In the genomic region with DNA sequence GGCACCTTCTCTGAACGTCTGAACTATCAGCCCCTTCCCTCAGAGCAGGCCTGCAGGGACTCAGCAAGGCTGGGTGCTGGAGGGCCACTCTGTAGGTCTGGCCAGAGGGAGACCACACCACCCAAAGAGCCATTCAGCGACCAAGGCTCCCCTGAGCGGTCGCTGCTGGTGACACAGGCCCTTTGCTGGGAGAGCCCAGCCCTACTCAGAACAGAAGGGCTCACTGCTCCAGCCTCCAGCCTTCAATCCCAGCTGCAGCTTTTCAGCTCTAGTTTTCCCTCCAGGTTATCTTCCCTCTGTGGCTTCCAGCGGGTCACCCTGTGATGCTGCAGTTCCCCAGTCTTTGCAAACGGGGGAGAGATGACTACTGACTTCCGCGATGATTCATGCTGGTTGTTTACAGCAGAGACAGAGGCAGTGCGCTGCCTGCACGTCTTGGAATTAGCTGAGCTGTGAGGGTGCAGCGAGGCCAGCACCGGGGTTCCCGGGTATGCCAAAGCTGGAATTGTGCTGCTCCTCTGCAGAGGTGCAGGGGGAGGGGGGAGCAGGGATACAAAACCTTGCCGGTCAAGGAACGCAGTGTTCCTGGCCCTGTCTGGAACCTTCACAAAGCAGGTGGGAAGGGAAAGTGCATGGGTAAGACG, we compare ENCODE assay signal across 1 cellular context.
TF ChIP-seq lines count a peak whose summit lies in the region.

No MANE protein-coding gene starts in this region.

TF ChIP-seq in HepG2, 621 proteins besides CTCF, POLR2A, EP300 and RAD21 (continued from another document and continues in another):
- TF ChIP-seq, protein P1, sequence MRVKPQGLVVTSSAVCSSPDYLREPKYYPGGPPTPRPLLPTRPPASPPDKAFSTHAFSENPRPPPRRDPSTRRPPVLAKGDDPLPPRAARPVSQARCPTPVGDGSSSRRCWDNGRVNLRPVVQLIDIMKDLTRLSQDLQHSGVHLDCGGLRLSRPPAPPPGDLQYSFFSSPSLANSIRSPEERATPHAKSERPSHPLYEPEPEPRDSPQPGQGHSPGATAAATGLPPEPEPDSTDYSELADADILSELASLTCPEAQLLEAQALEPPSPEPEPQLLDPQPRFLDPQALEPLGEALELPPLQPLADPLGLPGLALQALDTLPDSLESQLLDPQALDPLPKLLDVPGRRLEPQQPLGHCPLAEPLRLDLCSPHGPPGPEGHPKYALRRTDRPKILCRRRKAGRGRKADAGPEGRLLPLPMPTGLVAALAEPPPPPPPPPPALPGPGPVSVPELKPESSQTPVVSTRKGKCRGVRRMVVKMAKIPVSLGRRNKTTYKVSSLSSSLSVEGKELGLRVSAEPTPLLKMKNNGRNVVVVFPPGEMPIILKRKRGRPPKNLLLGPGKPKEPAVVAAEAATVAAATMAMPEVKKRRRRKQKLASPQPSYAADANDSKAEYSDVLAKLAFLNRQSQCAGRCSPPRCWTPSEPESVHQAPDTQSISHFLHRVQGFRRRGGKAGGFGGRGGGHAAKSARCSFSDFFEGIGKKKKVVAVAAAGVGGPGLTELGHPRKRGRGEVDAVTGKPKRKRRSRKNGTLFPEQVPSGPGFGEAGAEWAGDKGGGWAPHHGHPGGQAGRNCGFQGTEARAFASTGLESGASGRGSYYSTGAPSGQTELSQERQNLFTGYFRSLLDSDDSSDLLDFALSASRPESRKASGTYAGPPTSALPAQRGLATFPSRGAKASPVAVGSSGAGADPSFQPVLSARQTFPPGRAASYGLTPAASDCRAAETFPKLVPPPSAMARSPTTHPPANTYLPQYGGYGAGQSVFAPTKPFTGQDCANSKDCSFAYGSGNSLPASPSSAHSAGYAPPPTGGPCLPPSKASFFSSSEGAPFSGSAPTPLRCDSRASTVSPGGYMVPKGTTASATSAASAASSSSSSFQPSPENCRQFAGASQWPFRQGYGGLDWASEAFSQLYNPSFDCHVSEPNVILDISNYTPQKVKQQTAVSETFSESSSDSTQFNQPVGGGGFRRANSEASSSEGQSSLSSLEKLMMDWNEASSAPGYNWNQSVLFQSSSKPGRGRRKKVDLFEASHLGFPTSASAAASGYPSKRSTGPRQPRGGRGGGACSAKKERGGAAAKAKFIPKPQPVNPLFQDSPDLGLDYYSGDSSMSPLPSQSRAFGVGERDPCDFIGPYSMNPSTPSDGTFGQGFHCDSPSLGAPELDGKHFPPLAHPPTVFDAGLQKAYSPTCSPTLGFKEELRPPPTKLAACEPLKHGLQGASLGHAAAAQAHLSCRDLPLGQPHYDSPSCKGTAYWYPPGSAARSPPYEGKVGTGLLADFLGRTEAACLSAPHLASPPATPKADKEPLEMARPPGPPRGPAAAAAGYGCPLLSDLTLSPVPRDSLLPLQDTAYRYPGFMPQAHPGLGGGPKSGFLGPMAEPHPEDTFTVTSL (CRISPR knock-in tag; IDR thresholded peaks at IDR 0.05; ENCODE audit: borderline replicate concordance), result peak; percentile 70; the same call in 1 of the 2 replicates
- TF ChIP-seq ARNTL (CRISPR knock-in tag; IDR thresholded peaks at IDR 0.05) (no peak), MIXL1 (CRISPR knock-in tag; IDR thresholded peaks at IDR 0.05) (0 out of 2 replicates have a peak, but pooled peaks have one; percentile 35), POGZ (CRISPR knock-in tag; IDR thresholded peaks at IDR 0.05) (peak; percentile 57; the same call in 1 of the 2 replicates), ZNF670 (CRISPR knock-in tag; IDR thresholded peaks at IDR 0.05; ENCODE audit: borderline replicate concordance) (peak; percentile 89; the same call in 1 of the 2 replicates), MIER3 (CRISPR knock-in tag; IDR thresholded peaks at IDR 0.05; ENCODE audit: borderline replicate concordance) (peak; percentile 74; the same call in 1 of the 2 replicates), LCORL (IDR thresholded peaks at IDR 0.05) (no peak), LCORL (CRISPR knock-in tag; IDR thresholded peaks at IDR 0.05) (peak; percentile 70), ETV5 (CRISPR knock-in tag; IDR thresholded peaks at IDR 0.05; ENCODE audit: borderline replicate concordance) (peak; percentile 94), ZBTB20 (CRISPR knock-in tag; IDR thresholded peaks at IDR 0.05; ENCODE audit: borderline replicate concordance, low read depth) (peak; percentile 59; the same call in 1 of the 2 replicates), ZNF562 (CRISPR knock-in tag; IDR thresholded peaks at IDR 0.05; ENCODE audit: borderline replicate concordance) (no peak), KAT8 (CRISPR knock-in tag; IDR thresholded peaks at IDR 0.05) (peak; percentile 51; the same call in 1 of the 2 replicates), ZNF20 (CRISPR knock-in tag; IDR thresholded peaks at IDR 0.05) (no peak), PITX1 (CRISPR knock-in tag; IDR thresholded peaks at IDR 0.05) (peak; percentile 76), MEIS2 (CRISPR knock-in tag; IDR thresholded peaks at IDR 0.05) (no peak), ZFP36L2 (CRISPR knock-in tag; IDR thresholded peaks at IDR 0.05) (no peak), SYNCRIP (IDR thresholded peaks at IDR 0.05; ENCODE audit: insufficient read depth, low read depth, low read length) (no peak), NFYC (CRISPR knock-in tag; IDR thresholded peaks at IDR 0.05) (no peak), ZNF136 (CRISPR knock-in tag; IDR thresholded peaks at IDR 0.05; ENCODE audit: low read depth) (0 out of 2 replicates have a peak, but pooled peaks have one; percentile 53), U2AF1 (optimal IDR thresholded peaks at IDR 0.05; ENCODE audit: low read depth, low read length) (no peak), CEBPG (CRISPR knock-in tag; IDR thresholded peaks at IDR 0.05) (0 out of 2 replicates have a peak, but pooled peaks have one; percentile 18), ZNF749 (CRISPR knock-in tag; IDR thresholded peaks at IDR 0.05; ENCODE audit: borderline replicate concordance) (no peak), JUN (CRISPR knock-in tag; IDR thresholded peaks at IDR 0.05) (peak; percentile 83), RBFOX2 (IDR thresholded peaks at IDR 0.05; ENCODE audit: low read depth, low read length) (no peak), PRPF4 (IDR thresholded peaks at IDR 0.05; ENCODE audit: low read depth, low read length, poor library complexity, severe bottlenecking) (no peak), NFE2L2 (IDR thresholded peaks at IDR 0.05; ENCODE audit: low read length) (0 out of 2 replicates have a peak, but pooled peaks have one; percentile 8), AHR (CRISPR knock-in tag; IDR thresholded peaks at IDR 0.05) (0 out of 2 replicates have a peak, but pooled peaks have one; percentile 38), RXRB (CRISPR knock-in tag; IDR thresholded peaks at IDR 0.05; ENCODE audit: borderline replicate concordance) (peak; percentile 45; the same call in 1 of the 2 replicates), HMG20A (CRISPR knock-in tag; IDR thresholded peaks at IDR 0.05; ENCODE audit: borderline replicate concordance) (peak; percentile 73; the same call in 1 of the 2 replicates)
- TF ChIP-seq, protein P2, sequence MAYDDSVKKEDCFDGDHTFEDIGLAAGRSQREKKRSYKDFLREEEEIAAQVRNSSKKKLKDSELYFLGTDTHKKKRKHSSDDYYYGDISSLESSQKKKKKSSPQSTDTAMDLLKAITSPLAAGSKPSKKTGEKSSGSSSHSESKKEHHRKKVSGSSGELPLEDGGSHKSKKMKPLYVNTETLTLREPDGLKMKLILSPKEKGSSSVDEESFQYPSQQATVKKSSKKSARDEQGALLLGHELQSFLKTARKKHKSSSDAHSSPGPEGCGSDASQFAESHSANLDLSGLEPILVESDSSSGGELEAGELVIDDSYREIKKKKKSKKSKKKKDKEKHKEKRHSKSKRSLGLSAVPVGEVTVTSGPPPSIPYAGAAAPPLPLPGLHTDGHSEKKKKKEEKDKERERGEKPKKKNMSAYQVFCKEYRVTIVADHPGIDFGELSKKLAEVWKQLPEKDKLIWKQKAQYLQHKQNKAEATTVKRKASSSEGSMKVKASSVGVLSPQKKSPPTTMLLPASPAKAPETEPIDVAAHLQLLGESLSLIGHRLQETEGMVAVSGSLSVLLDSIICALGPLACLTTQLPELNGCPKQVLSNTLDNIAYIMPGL (CRISPR knock-in tag; IDR thresholded peaks at IDR 0.05; ENCODE audit: borderline replicate concordance in 1 of 2, low read depth in 1 of 2), result 0 out of 4 replicates have a peak, but pooled peaks of 1 of the 2 experiments have one; percentile 30
- TF ChIP-seq, protein P3, sequence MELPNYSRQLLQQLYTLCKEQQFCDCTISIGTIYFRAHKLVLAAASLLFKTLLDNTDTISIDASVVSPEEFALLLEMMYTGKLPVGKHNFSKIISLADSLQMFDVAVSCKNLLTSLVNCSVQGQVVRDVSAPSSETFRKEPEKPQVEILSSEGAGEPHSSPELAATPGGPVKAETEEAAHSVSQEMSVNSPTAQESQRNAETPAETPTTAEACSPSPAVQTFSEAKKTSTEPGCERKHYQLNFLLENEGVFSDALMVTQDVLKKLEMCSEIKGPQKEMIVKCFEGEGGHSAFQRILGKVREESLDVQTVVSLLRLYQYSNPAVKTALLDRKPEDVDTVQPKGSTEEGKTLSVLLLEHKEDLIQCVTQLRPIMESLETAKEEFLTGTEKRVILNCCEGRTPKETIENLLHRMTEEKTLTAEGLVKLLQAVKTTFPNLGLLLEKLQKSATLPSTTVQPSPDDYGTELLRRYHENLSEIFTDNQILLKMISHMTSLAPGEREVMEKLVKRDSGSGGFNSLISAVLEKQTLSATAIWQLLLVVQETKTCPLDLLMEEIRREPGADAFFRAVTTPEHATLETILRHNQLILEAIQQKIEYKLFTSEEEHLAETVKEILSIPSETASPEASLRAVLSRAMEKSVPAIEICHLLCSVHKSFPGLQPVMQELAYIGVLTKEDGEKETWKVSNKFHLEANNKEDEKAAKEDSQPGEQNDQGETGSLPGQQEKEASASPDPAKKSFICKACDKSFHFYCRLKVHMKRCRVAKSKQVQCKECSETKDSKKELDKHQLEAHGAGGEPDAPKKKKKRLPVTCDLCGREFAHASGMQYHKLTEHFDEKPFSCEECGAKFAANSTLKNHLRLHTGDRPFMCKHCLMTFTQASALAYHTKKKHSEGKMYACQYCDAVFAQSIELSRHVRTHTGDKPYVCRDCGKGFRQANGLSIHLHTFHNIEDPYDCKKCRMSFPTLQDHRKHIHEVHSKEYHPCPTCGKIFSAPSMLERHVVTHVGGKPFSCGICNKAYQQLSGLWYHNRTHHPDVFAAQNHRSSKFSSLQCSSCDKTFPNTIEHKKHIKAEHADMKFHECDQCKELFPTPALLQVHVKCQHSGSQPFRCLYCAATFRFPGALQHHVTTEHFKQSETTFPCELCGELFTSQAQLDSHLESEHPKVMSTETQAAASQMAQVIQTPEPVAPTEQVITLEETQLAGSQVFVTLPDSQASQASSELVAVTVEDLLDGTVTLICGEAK (IDR thresholded peaks at IDR 0.05), result no peak
- TF ChIP-seq, protein P3 (CRISPR knock-in tag; IDR thresholded peaks at IDR 0.05), result 0 out of 2 replicates have a peak, but pooled peaks have one; percentile 65
- TF ChIP-seq, protein P4, sequence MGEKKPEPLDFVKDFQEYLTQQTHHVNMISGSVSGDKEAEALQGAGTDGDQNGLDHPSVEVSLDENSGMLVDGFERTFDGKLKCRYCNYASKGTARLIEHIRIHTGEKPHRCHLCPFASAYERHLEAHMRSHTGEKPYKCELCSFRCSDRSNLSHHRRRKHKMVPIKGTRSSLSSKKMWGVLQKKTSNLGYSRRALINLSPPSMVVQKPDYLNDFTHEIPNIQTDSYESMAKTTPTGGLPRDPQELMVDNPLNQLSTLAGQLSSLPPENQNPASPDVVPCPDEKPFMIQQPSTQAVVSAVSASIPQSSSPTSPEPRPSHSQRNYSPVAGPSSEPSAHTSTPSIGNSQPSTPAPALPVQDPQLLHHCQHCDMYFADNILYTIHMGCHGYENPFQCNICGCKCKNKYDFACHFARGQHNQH (CRISPR knock-in tag; IDR thresholded peaks at IDR 0.05), result peak; percentile 83
- TF ChIP-seq, protein P5, sequence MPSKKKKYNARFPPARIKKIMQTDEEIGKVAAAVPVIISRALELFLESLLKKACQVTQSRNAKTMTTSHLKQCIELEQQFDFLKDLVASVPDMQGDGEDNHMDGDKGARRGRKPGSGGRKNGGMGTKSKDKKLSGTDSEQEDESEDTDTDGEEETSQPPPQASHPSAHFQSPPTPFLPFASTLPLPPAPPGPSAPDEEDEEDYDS (CRISPR knock-in tag; IDR thresholded peaks at IDR 0.05), result peak; percentile 38; the same call in 1 of the 2 replicates
- TF ChIP-seq, protein P6, sequence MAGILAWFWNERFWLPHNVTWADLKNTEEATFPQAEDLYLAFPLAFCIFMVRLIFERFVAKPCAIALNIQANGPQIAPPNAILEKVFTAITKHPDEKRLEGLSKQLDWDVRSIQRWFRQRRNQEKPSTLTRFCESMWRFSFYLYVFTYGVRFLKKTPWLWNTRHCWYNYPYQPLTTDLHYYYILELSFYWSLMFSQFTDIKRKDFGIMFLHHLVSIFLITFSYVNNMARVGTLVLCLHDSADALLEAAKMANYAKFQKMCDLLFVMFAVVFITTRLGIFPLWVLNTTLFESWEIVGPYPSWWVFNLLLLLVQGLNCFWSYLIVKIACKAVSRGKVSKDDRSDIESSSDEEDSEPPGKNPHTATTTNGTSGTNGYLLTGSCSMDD (CRISPR knock-in tag; IDR thresholded peaks at IDR 0.05), result no peak
